ENCODE assay signal across 1 cellular context in genomic region chr14:89491701-89492381, GRCh38.
TF ChIP-seq lines count a peak whose summit lies in the region.

No MANE protein-coding gene starts in this region.

TF ChIP-seq in HepG2, 621 proteins besides CTCF, POLR2A, EP300 and RAD21 (continued from another document and continues in another):
- TF ChIP-seq, protein P1, sequence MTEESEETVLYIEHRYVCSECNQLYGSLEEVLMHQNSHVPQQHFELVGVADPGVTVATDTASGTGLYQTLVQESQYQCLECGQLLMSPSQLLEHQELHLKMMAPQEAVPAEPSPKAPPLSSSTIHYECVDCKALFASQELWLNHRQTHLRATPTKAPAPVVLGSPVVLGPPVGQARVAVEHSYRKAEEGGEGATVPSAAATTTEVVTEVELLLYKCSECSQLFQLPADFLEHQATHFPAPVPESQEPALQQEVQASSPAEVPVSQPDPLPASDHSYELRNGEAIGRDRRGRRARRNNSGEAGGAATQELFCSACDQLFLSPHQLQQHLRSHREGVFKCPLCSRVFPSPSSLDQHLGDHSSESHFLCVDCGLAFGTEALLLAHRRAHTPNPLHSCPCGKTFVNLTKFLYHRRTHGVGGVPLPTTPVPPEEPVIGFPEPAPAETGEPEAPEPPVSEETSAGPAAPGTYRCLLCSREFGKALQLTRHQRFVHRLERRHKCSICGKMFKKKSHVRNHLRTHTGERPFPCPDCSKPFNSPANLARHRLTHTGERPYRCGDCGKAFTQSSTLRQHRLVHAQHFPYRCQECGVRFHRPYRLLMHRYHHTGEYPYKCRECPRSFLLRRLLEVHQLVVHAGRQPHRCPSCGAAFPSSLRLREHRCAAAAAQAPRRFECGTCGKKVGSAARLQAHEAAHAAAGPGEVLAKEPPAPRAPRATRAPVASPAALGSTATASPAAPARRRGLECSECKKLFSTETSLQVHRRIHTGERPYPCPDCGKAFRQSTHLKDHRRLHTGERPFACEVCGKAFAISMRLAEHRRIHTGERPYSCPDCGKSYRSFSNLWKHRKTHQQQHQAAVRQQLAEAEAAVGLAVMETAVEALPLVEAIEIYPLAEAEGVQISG (CRISPR knock-in tag; IDR thresholded peaks at IDR 0.05), result 0 out of 2 replicates have a peak, but pooled peaks have one; percentile 34
- TF ChIP-seq MYPOP (CRISPR knock-in tag; IDR thresholded peaks at IDR 0.05), result no peak
- peak; percentile 91 for TF ChIP-seq GATAD2A (CRISPR knock-in tag; IDR thresholded peaks at IDR 0.05)
- 0 out of 2 replicates have a peak, but pooled peaks have one; percentile 36 for TF ChIP-seq ZNF614 (CRISPR knock-in tag; IDR thresholded peaks at IDR 0.05; ENCODE audit: borderline replicate concordance)
- peak; percentile 38; the same call in 1 of the 2 replicates for TF ChIP-seq ZBTB25 (CRISPR knock-in tag; IDR thresholded peaks at IDR 0.05)
- no peak for TF ChIP-seq KLF16 (CRISPR knock-in tag; IDR thresholded peaks at IDR 0.05)
- TF ChIP-seq NFYB (CRISPR knock-in tag; IDR thresholded peaks at IDR 0.05), result peak; percentile 10; the same call in 1 of the 2 replicates
- TF ChIP-seq POGZ (CRISPR knock-in tag; IDR thresholded peaks at IDR 0.05), result peak; percentile 75; the same call in 1 of the 2 replicates
- TF ChIP-seq ZNF34 (CRISPR knock-in tag; IDR thresholded peaks at IDR 0.05; ENCODE audit: borderline replicate concordance), result no peak
- TF ChIP-seq ZBTB4 (CRISPR knock-in tag; IDR thresholded peaks at IDR 0.05; ENCODE audit: borderline replicate concordance), result no peak
- peak; percentile 60; the same call in 1 of the 2 replicates for TF ChIP-seq MYC (CRISPR knock-in tag; IDR thresholded peaks at IDR 0.05; ENCODE audit: borderline replicate concordance)
- 0 out of 2 replicates have a peak, but pooled peaks have one; percentile 51 for TF ChIP-seq NCOA2 (CRISPR knock-in tag; IDR thresholded peaks at IDR 0.05)
- TF ChIP-seq ZNF766 (CRISPR knock-in tag; IDR thresholded peaks at IDR 0.05; ENCODE audit: borderline replicate concordance), result no peak
- no peak for TF ChIP-seq FOXP1 (IDR thresholded peaks at IDR 0.05)
- TF ChIP-seq FOXP1 (CRISPR knock-in tag; IDR thresholded peaks at IDR 0.05), result peak; percentile 68; the same call in 1 of the 2 replicates
- TF ChIP-seq, protein P2, sequence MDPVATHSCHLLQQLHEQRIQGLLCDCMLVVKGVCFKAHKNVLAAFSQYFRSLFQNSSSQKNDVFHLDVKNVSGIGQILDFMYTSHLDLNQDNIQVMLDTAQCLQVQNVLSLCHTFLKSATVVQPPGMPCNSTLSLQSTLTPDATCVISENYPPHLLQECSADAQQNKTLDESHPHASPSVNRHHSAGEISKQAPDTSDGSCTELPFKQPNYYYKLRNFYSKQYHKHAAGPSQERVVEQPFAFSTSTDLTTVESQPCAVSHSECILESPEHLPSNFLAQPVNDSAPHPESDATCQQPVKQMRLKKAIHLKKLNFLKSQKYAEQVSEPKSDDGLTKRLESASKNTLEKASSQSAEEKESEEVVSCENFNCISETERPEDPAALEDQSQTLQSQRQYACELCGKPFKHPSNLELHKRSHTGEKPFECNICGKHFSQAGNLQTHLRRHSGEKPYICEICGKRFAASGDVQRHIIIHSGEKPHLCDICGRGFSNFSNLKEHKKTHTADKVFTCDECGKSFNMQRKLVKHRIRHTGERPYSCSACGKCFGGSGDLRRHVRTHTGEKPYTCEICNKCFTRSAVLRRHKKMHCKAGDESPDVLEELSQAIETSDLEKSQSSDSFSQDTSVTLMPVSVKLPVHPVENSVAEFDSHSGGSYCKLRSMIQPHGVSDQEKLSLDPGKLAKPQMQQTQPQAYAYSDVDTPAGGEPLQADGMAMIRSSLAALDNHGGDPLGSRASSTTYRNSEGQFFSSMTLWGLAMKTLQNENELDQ (CRISPR knock-in tag; IDR thresholded peaks at IDR 0.05; ENCODE audit: borderline replicate concordance), result no peak
- TF ChIP-seq, protein P3, sequence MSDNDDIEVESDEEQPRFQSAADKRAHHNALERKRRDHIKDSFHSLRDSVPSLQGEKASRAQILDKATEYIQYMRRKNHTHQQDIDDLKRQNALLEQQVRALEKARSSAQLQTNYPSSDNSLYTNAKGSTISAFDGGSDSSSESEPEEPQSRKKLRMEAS (IDR thresholded peaks at IDR 0.05), result peak; percentile 64; the same call in 1 of the 2 replicates
- 0 out of 2 replicates have a peak, but pooled peaks have one; percentile 28 for TF ChIP-seq THAP11 (CRISPR knock-in tag; IDR thresholded peaks at IDR 0.05)
- TF ChIP-seq JUNB (CRISPR knock-in tag; IDR thresholded peaks at IDR 0.05; ENCODE audit: borderline replicate concordance), result no peak
- TF ChIP-seq KLF9 (CRISPR knock-in tag; IDR thresholded peaks at IDR 0.05; ENCODE audit: low read depth), result no peak
- TF ChIP-seq REPIN1 (CRISPR knock-in tag; IDR thresholded peaks at IDR 0.05; ENCODE audit: borderline replicate concordance, low read depth), result peak; percentile 50; the same call in 1 of the 2 replicates
- TF ChIP-seq FOXO1 (CRISPR knock-in tag; IDR thresholded peaks at IDR 0.05), result peak; percentile 77; the same call in 1 of the 2 replicates
- 0 out of 2 replicates have a peak, but pooled peaks have one; percentile 39 for TF ChIP-seq GATAD1 (CRISPR knock-in tag; IDR thresholded peaks at IDR 0.05)
- peak; percentile 60; the same call in 1 of the 2 replicates for TF ChIP-seq PHF21A (CRISPR knock-in tag; IDR thresholded peaks at IDR 0.05)
- no peak for TF ChIP-seq TRIM24 (CRISPR knock-in tag; IDR thresholded peaks at IDR 0.05)
- no peak for TF ChIP-seq GTF3A (CRISPR knock-in tag; conservative IDR thresholded peaks at IDR 0.05)
- no peak for TF ChIP-seq SMYD3 (CRISPR knock-in tag; IDR thresholded peaks at IDR 0.05)
- TF ChIP-seq FOSL2 (CRISPR knock-in tag; IDR thresholded peaks at IDR 0.05), result no peak; the same call in 1 of the 2 replicates
- TF ChIP-seq, protein P4, sequence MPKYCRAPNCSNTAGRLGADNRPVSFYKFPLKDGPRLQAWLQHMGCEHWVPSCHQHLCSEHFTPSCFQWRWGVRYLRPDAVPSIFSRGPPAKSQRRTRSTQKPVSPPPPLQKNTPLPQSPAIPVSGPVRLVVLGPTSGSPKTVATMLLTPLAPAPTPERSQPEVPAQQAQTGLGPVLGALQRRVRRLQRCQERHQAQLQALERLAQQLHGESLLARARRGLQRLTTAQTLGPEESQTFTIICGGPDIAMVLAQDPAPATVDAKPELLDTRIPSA (CRISPR knock-in tag; IDR thresholded peaks at IDR 0.05; ENCODE audit: borderline replicate concordance), result no peak
- no peak for TF ChIP-seq ZNF326 (CRISPR knock-in tag; IDR thresholded peaks at IDR 0.05; ENCODE audit: borderline replicate concordance)
- peak; percentile 39; the same call in 1 of the 2 replicates for TF ChIP-seq FOXJ3 (CRISPR knock-in tag; IDR thresholded peaks at IDR 0.05; ENCODE audit: borderline replicate concordance)
- TF ChIP-seq, protein P5, sequence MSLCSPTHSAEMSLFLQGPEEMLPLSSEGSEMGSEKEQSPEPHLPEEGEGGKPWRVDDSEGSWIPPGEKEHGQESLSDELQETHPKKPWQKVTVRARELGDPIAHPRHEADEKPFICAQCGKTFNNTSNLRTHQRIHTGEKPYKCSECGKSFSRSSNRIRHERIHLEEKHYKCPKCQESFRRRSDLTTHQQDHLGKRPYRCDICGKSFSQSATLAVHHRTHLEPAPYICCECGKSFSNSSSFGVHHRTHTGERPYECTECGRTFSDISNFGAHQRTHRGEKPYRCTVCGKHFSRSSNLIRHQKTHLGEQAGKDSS (CRISPR knock-in tag; IDR thresholded peaks at IDR 0.05; ENCODE audit: borderline replicate concordance, low read depth), result no peak
- TF ChIP-seq FOXK1 (CRISPR knock-in tag; IDR thresholded peaks at IDR 0.05; ENCODE audit: borderline replicate concordance, low read depth), result peak; percentile 20; the same call in 1 of the 2 replicates
- TF ChIP-seq HNF4A (CRISPR knock-in tag; IDR thresholded peaks at IDR 0.05), result peak; percentile 75
- peak; percentile 23; the same call in 1 of the 2 replicates for TF ChIP-seq ZNF430 (CRISPR knock-in tag; IDR thresholded peaks at IDR 0.05)
- TF ChIP-seq ZMYM4 (CRISPR knock-in tag; IDR thresholded peaks at IDR 0.05), result peak; percentile 65
- no peak for TF ChIP-seq KMT2A (CRISPR knock-in tag; IDR thresholded peaks at IDR 0.05)
- peak; percentile 55; the same call in 1 of the 2 replicates for TF ChIP-seq MIXL1 (CRISPR knock-in tag; IDR thresholded peaks at IDR 0.05)
- TF ChIP-seq JARID2 (CRISPR knock-in tag; IDR thresholded peaks at IDR 0.05; ENCODE audit: insufficient replicate concordance), result no peak
- no peak for TF ChIP-seq CC2D1A (CRISPR knock-in tag; IDR thresholded peaks at IDR 0.05)
- no peak for TF ChIP-seq KMT2B (CRISPR knock-in tag; IDR thresholded peaks at IDR 0.05)
- no peak for TF ChIP-seq LRRFIP1 (CRISPR knock-in tag; conservative IDR thresholded peaks at IDR 0.05)
- TF ChIP-seq REST (IDR thresholded peaks at IDR 0.05; ENCODE audit: borderline replicate concordance in 1 of 2, low read depth in 1 of 2, low read length in 2 of 2), result no peak
- TF ChIP-seq NR2F6 (IDR thresholded peaks at IDR 0.05), result no peak
- peak; percentile 57 for TF ChIP-seq NR2F6 (CRISPR knock-in tag; IDR thresholded peaks at IDR 0.05)
- TF ChIP-seq ARNT (IDR thresholded peaks at IDR 0.05), result no peak
- TF ChIP-seq MED1 (CRISPR knock-in tag; IDR thresholded peaks at IDR 0.05), result peak; percentile 87
